1 cellular context compared by ENCODE assay signal in genomic region chr4:163694385-163694784, GRCh38.
TF ChIP-seq lines count a peak whose summit lies in the region.

No MANE protein-coding gene starts in this region.

TF ChIP-seq in HCT116, 20 proteins besides CTCF, POLR2A, EP300 and RAD21 (continued from another document):
- TF ChIP-seq REST (IDR thresholded peaks at IDR 0.05; ENCODE audit: low read depth) (no peak), TCF7L2 (IDR thresholded peaks at IDR 0.05; ENCODE audit: borderline replicate concordance, extremely low read depth, insufficient read depth, insufficient read length) (no peak), POLR2AphosphoS5 (IDR thresholded peaks at IDR 0.05; ENCODE audit: low read depth, low read length) (no peak)
